In genomic region chr2:174633621-174633927, GRCh38 we compare ENCODE assay signal across 10 cellular contexts. TPM values are rescaled to one million over a fixed set of nuclear protein-coding genes. Genes with fewer than 3 reads are reported as not detected.
DNase-seq lines count a peak whose midpoint lies in the region; ATAC-seq and TF ChIP-seq lines count a peak whose summit lies in the region.
"Had no signal": no experiment of that assay in that cellular context is flagged by ENCODE, and none has a peak within 500 bp of the region (broad histone marks: within the 10 kb centered on the region; RNA-seq: fewer than 3 reads in every experiment).

No MANE protein-coding gene starts in this region.

- H3K4me3 Mint-ChIP-seq in H9, result no peak overlapping the region

- H3K4me1 Mint-ChIP-seq in H9, result peaks cover 3 to 6% of the 10 kb centered on the region in 2 experiments; a peak in 3 of 4 replicates

- peak; percentile 24 to 41 for DNase-seq in cardiac muscle cell (ENCODE audit: low read depth in 1 of 2, low spot score in 1 of 2)
- no peak for DNase-seq in NCI-H1417 treated with DMSO at 0.1 percent for 48 hours (lab: John Stamatoyannopoulos, UW)
- DNase-seq in NCI-H2081 treated with DMSO at 0.1 percent for 48 hours (lab: John Stamatoyannopoulos, UW), result no peak
- DNase-seq in H9, result no peak
- DNase-seq: NCI-H774, occipital lobe had no signal

- H2AK5ac ChIP-seq in H9 (ENCODE audit: insufficient read length, low read length), result no peak overlapping the region

- H2BK15ac ChIP-seq in H9 (ENCODE audit: low read depth, low read length), result no peak overlapping the region

- H3F3A ChIP-seq in SU-DHL-6 (ENCODE audit: insufficient read depth), result peaks cover 10% of the 10 kb centered on the region

- H2BK120ac ChIP-seq in H9 (ENCODE audit: low read depth, low read length, poor library complexity, severe bottlenecking), result no peak overlapping the region

- no peak for ATAC-seq in GM21737 (IDR thresholded peaks at IDR 0.05; ENCODE audit: unreplicated experiment)

- H3K27me3 ChIP-seq in SU-DHL-6 (ENCODE audit: low read length) (no peaks in the 10 kb centered on the region), cardiac muscle cell (no peaks in the 10 kb centered on the region), H9 (ENCODE audit: insufficient read depth, low read length) (no peaks in the 10 kb centered on the region)

- H3K4me1 ChIP-seq in cardiac muscle cell (ENCODE audit: low read depth) (peaks cover 7% of the 10 kb centered on the region), H9 (ENCODE audit: insufficient read depth, low read length) (peaks cover 3% of the 10 kb centered on the region; the same call in 1 of the 2 replicates)

- H3K9me3 ChIP-seq in SU-DHL-6 (ENCODE audit: insufficient read depth, low read length), result no peaks in the 10 kb centered on the region
- H3K9me3 ChIP-seq in cardiac muscle cell (ENCODE audit: low read depth), result no peaks in the 10 kb centered on the region
- H3K9me3 ChIP-seq in H9 (ENCODE audit: control insufficient read depth, low read depth, low read length), result no peaks in the 10 kb centered on the region

- TF ChIP-seq CTCF in GM12875 (IDR thresholded peaks at IDR 0.05; ENCODE audit: borderline replicate concordance, insufficient read depth, low read depth, low read length) (no peak), SU-DHL-6 (IDR thresholded peaks at IDR 0.05; ENCODE audit: insufficient read depth, low read length, poor library complexity, severe bottlenecking) (no peak), cardiac muscle cell (IDR thresholded peaks at IDR 0.05; ENCODE audit: low read depth, low read length) (no peak), H9 (conservative IDR thresholded peaks at IDR 0.05) (no peak)

- H3K18ac ChIP-seq in H9 (ENCODE audit: insufficient read length, low read depth, low read length), result no peak overlapping the region

- H3K23ac ChIP-seq in H9 (ENCODE audit: insufficient read length, low read depth, low read length), result no peak overlapping the region

- H3T11ph ChIP-seq in H9 (ENCODE audit: low read length), result no peak overlapping the region

- H3K79me2 ChIP-seq in SU-DHL-6 (ENCODE audit: insufficient read depth, low read length) (peaks cover 33% of the 10 kb centered on the region), H9 (ENCODE audit: insufficient read depth, low read length) (no peaks in the 10 kb centered on the region)

- no peak overlapping the region for H2BK20ac ChIP-seq in H9 (ENCODE audit: low read depth, low read length, poor library complexity, severe bottlenecking)

- H3K36me3 ChIP-seq in SU-DHL-6 (ENCODE audit: low read length) (no peaks in the 10 kb centered on the region), cardiac muscle cell (no peaks in the 10 kb centered on the region)

- no peak overlapping the region for H2BK12ac ChIP-seq in H9 (ENCODE audit: insufficient read length, low read depth, low read length)

- no peaks in the 10 kb centered on the region for H3K36me3 Mint-ChIP-seq in H9 (ENCODE audit: insufficient read depth in 1 of 3, low read depth in 3 of 3)

- peak overlapping the region in 1 of 3 experiments; percentile 13; a peak in 1 of 7 replicates for H3K27ac Mint-ChIP-seq in H9

- peak overlapping the region; percentile 99 for H3K4me2 ChIP-seq in SU-DHL-6 (ENCODE audit: low read depth, low read length, poor library complexity, severe bottlenecking)
- no peak overlapping the region for H3K4me2 ChIP-seq in H9 (ENCODE audit: insufficient read depth, insufficient read length, low read length)

- no peak overlapping the region for H4K91ac ChIP-seq in H9 (ENCODE audit: insufficient read length, low read depth, low read length)

- no peaks in the 10 kb centered on the region for H3K27me3 Mint-ChIP-seq in H9 (ENCODE audit: low read depth)

- no peaks in the 10 kb centered on the region for H3K79me1 ChIP-seq in H9 (ENCODE audit: insufficient read depth, low read depth, low read length, poor library complexity, severe bottlenecking)

- H3K27ac ChIP-seq in SU-DHL-6 (ENCODE audit: low read depth, low read length) (peak overlapping the region; percentile 76), cardiac muscle cell (no peak overlapping the region), skin epidermis (peak overlapping the region in 20 of 21 experiments; percentile 45 to 96 (median 79)), H9 (ENCODE audit: insufficient read length, low read depth, low read length) (no peak overlapping the region)

- H3K4ac ChIP-seq in H9 (ENCODE audit: low read depth, low read length), result no peak overlapping the region

- no peak overlapping the region for H4K8ac ChIP-seq in H9 (replicated peaks; ENCODE audit: insufficient read length, low read depth, low read length)

- H3K56ac ChIP-seq in H9 (ENCODE audit: insufficient read length, low read depth, low read length), result no peak overlapping the region

- no CpG with 5 or more reads among the region's 8 CpGs for WGBS in H9 (ENCODE audit: extremely low coverage, insufficient read length, low lambda C conversion rate)

- H4K20me1 ChIP-seq in SU-DHL-6 (ENCODE audit: low read depth, low read length) (no peaks in the 10 kb centered on the region), H9 (ENCODE audit: control insufficient read depth, insufficient read depth, insufficient read length) (no peaks in the 10 kb centered on the region)

- no peaks in the 10 kb centered on the region for H3K23me2 ChIP-seq in H9 (ENCODE audit: insufficient read length, low read depth, low read length, poor library complexity, severe bottlenecking)

- H3K4me3 ChIP-seq in GM12875 (ENCODE audit: low read depth, low read length), result peak overlapping the region; percentile 57
- H3K4me3 ChIP-seq in SU-DHL-6 (ENCODE audit: insufficient read depth, low read length, poor library complexity, severe bottlenecking), result peak overlapping the region; percentile 71
- no peak overlapping the region for H3K4me3 ChIP-seq in cardiac muscle cell
- peak overlapping the region; percentile 3 to 34 (median 25) for H3K4me3 ChIP-seq in skin epidermis

- no peak overlapping the region for H3K14ac ChIP-seq in H9 (ENCODE audit: insufficient read depth, low read length)

- no peaks in the 10 kb centered on the region for H3K9me3 Mint-ChIP-seq in H9

- H3K9me2 ChIP-seq in SU-DHL-6 (replicated peaks; ENCODE audit: insufficient read depth, low read length), result no peaks in the 10 kb centered on the region

- no peak overlapping the region for H4K5ac ChIP-seq in H9 (ENCODE audit: insufficient read length, low read depth, low read length)

- H2AFZ ChIP-seq in SU-DHL-6 (ENCODE audit: low read depth, low read length, severe bottlenecking), result peak overlapping the region; percentile 96
- H2AFZ ChIP-seq in H9 (ENCODE audit: low read length), result no peak overlapping the region

- H2BK5ac ChIP-seq in H9 (ENCODE audit: insufficient read length, low read length), result no peak overlapping the region

- H3K9ac ChIP-seq in SU-DHL-6 (ENCODE audit: low read length) (peak overlapping the region; percentile 69), H9 (ENCODE audit: extremely low read depth, insufficient read length, low read length) (no peak overlapping the region)

RNA-seq across cellular contexts. Expression of gene WIPF1, which starts 36.0 kb away (rescaled TPM):
- total RNA-seq in cardiac muscle cell, result 6.0 and 16.7 TPM in 2 replicates
- 8.3 and 18.3 TPM in 2 replicates for polyA plus RNA-seq in cardiac muscle cell
- 5.1 and 6.2 TPM in 2 replicates for total RNA-seq in H9 (2021)

Comparison
In these comparisons a context has a peak if more than half of its experiments do, and no peak if none do; other contexts are left out.
1. H3K27ac ChIP-seq: peak in SU-DHL-6 (single experiment) and skin epidermis (20 of 21); none in cardiac muscle cell (single experiment) and H9 (single experiment).
2. DNase-seq: peak in cardiac muscle cell (2 of 2); none in NCI-H1417 treated with DMSO at 0.1 percent for 48 hours (single experiment), NCI-H2081 treated with DMSO at 0.1 percent for 48 hours (single experiment) and H9 (single experiment).